Comparison of ENCODE assay signal across 28 cellular contexts in genomic region chr11:33135768-33136443, GRCh38. TPM values are rescaled to one million over a fixed set of nuclear protein-coding genes. Genes with fewer than 3 reads are reported as not detected.
DNase-seq lines count a peak whose midpoint lies in the region; ATAC-seq, FAIRE-seq and TF ChIP-seq lines count a peak whose summit lies in the region.
"Had no signal": no experiment of that assay in that cellular context is flagged by ENCODE, and none has a peak within 500 bp of the region (broad histone marks: within the 10 kb centered on the region; RNA-seq: fewer than 3 reads in every experiment).

No MANE protein-coding gene starts in this region.

- FAIRE-seq in D721Med (lab: Jason Lieb, UNC): peak; percentile 80

- H3K4me1 Mint-ChIP-seq in chondrocyte (ENCODE audit: low read depth) (peaks cover 26% of the 10 kb centered on the region), nephron progenitor cell (no peaks in the 10 kb centered on the region)
- H3K4me1 Mint-ChIP-seq: activated B cell treated with CpG ODN at 0.5 μM for 24 hours, neural progenitor cell had no signal

- H4K5ac ChIP-seq in IMR-90 (ENCODE audit: low read depth, low read length): no peak overlapping the region

- no peaks in the 10 kb centered on the region for H3K9me3 Mint-ChIP-seq in chondrocyte (ENCODE audit: low read depth)
- no peaks in the 10 kb centered on the region for H3K9me3 Mint-ChIP-seq in nephron progenitor cell
- H3K9me3 Mint-ChIP-seq: activated B cell treated with CpG ODN at 0.5 μM for 24 hours, neural progenitor cell had no signal

- no peak overlapping the region for H2AK9ac ChIP-seq in IMR-90 (replicated peaks; ENCODE audit: low read depth, low read length, poor library complexity)

- H4K91ac ChIP-seq in IMR-90 (ENCODE audit: insufficient read depth, low read depth, low read length): no peak overlapping the region
- H4K91ac ChIP-seq in neuronal stem cell (ENCODE audit: low read depth, low read length, poor library complexity): no peak overlapping the region

- H2BK5ac ChIP-seq in IMR-90 (ENCODE audit: low read depth, low read length, poor library complexity, severe bottlenecking) (peak overlapping the region; percentile 44), neuronal stem cell (ENCODE audit: low read length) (no peak overlapping the region)

- H3K36me3 ChIP-seq in IMR-90 (ENCODE audit: control insufficient read depth, insufficient read depth, low read length): peaks cover 6% of the 10 kb centered on the region
- H3K36me3 ChIP-seq in neuronal stem cell (replicated peaks in 1 of 2; ENCODE audit: control insufficient read depth in 2 of 2, insufficient read depth in 2 of 2, low read length in 2 of 2): peaks cover 2 to 94% of the 10 kb centered on the region in 2 donors

- CTCF ChIA-PET in IMR-90 (lab: Yijun Ruan, JAX): no interaction called here

- H2AFZ ChIP-seq in IMR-90 (replicated peaks; ENCODE audit: low read length, poor library complexity) (no peak overlapping the region), neuronal stem cell (ENCODE audit: low read length) (no peak overlapping the region)
- H2AFZ ChIP-seq: neural progenitor cell had no signal

- H3K27ac Mint-ChIP-seq in chondrocyte (ENCODE audit: unreplicated experiment) (peak overlapping the region; percentile 78), nephron progenitor cell (peak overlapping the region; percentile 12)
- H3K27ac Mint-ChIP-seq: activated B cell treated with CpG ODN at 0.5 μM for 24 hours, neural progenitor cell, progenitor cell of endocrine pancreas had no signal

- H4K8ac ChIP-seq in IMR-90 (ENCODE audit: low read depth in 2 of 2, low read length in 2 of 2) (no peak overlapping the region), neuronal stem cell (ENCODE audit: low read depth, low read length) (no peak overlapping the region)

- H3K36me3 Mint-ChIP-seq in chondrocyte (ENCODE audit: low read depth) (peaks cover 2% of the 10 kb centered on the region), nephron progenitor cell (ENCODE audit: low read depth) (peaks cover 31% of the 10 kb centered on the region)

- H2BK120ac ChIP-seq in IMR-90 (ENCODE audit: low read depth, low read length) (no peak overlapping the region), neuronal stem cell (ENCODE audit: low read depth, low read length) (no peak overlapping the region)

- no peak for TF ChIP-seq RAD21 in IMR-90 (IDR thresholded peaks at IDR 0.05; ENCODE audit: low read length)

- no peaks in the 10 kb centered on the region for H3K9me1 ChIP-seq in IMR-90 (ENCODE audit: insufficient read depth, low read length)

- peaks cover 11% of the 10 kb centered on the region; the same call in 1 of the 2 replicates for H4K20me1 ChIP-seq in IMR-90 (ENCODE audit: insufficient read depth, low read length)

- DNase-seq in D721Med (ENCODE audit: insufficient read length, low spot score) (no peak), IMR-90 (no peak), chondrocyte (ENCODE audit: low spot score) (no peak), nephron progenitor cell (no peak), neuronal stem cell (ENCODE audit: low spot score) (no peak), putamen (ENCODE audit: low spot score) (no peak), GM10266 (ENCODE audit: extremely low spot score) (no peak), HK-2 (ENCODE audit: unreplicated experiment) (no peak)
- DNase-seq: activated B cell treated with CpG ODN at 0.5 μM for 24 hours; activated CD4-positive, alpha-beta T cell treated with anti-CD3 and anti-CD28 coated beads, Interleukin-2, amount 50 U/mL, for 1 hour; activated naive CD4-positive, alpha-beta T cell; activated T-cell treated with anti-CD3 and anti-CD28 coated beads, Interleukin-2, amount 50 U/mL, for 48 hours; body of pancreas; cerebellar nuclear complex; DMS153; hippocampal formation; NCI-H1048; NCI-H1694; NCI-H82; stimulated activated CD4-positive, alpha-beta T cell treated with anti-CD3 and anti-CD28 coated beads, Interleukin-15, amount 100 ng/mL, for 24 hours; stimulated activated CD4-positive, alpha-beta T cell treated with anti-CD3 and anti-CD28 coated beads, Interleukin-4, amount 100 ng/mL, for 4 hours; T1000; trophoblast cell had no signal

- peak; percentile 9; the same call in 1 of the 2 replicates for ATAC-seq in IMR-90 (ENCODE audit: low read depth)
- ATAC-seq: body of pancreas, gastroesophageal sphincter, HCT116 had no signal

- H3K27ac ChIP-seq in IMR-90 (ENCODE audit: insufficient read depth, low read length) (peak overlapping the region; percentile 47; the same call in 1 of the 2 replicates), neuronal stem cell (replicated peaks; ENCODE audit: low read length) (no peak overlapping the region)
- H3K27ac ChIP-seq: body of pancreas, gastroesophageal sphincter, neural progenitor cell had no signal

- no peak overlapping the region for H3K4me3 ChIP-seq in IMR-90 (ENCODE audit: insufficient read depth, low read depth, low read length)
- no peak overlapping the region for H3K4me3 ChIP-seq in neuronal stem cell (ENCODE audit: low read length in 2 of 2)
- H3K4me3 ChIP-seq: BLaER1 treated with 17β-estradiol and CSF1 and Interleukin-3, amounts not matched to agents 10 nM and 100 nM; body of pancreas; gastroesophageal sphincter; neural progenitor cell had no signal

- H3K4me2 ChIP-seq in IMR-90 (ENCODE audit: low read depth, low read length) (peak overlapping the region; percentile 45), neuronal stem cell (ENCODE audit: insufficient read depth, low read length, poor library complexity, severe bottlenecking) (no peak overlapping the region)
- H3K4me2 ChIP-seq: neural progenitor cell had no signal

- H3K14ac ChIP-seq in IMR-90 (replicated peaks; ENCODE audit: low read depth, low read length) (no peak overlapping the region; the same call in 1 of the 2 replicates), neuronal stem cell (ENCODE audit: low read length) (no peak overlapping the region)

- H3K27me3 Mint-ChIP-seq in chondrocyte (ENCODE audit: low read depth): no peaks in the 10 kb centered on the region
- H3K27me3 Mint-ChIP-seq in nephron progenitor cell (ENCODE audit: low read depth, poor library complexity): no peaks in the 10 kb centered on the region
- H3K27me3 Mint-ChIP-seq: activated B cell treated with CpG ODN at 0.5 μM for 24 hours, progenitor cell of endocrine pancreas had no signal

- no CpG with 5 or more reads among the region's 4 CpGs for WGBS in IMR-90 (ENCODE audit: extremely low coverage in 2 of 2, insufficient read length in 1 of 2), 2 experiments
- WGBS in neuronal stem cell (ENCODE audit: extremely low coverage in 2 of 2, insufficient read length in 2 of 2, insufficient replicate concordance in 1 of 2), 2 donors: no CpG with 5 or more reads among the region's 4 CpGs

- intact Hi-C loops in IMR-90 (cut with micrococcal nuclease): no loop called here

- H3K79me1 ChIP-seq in IMR-90 (ENCODE audit: low read depth in 1 of 2, low read length in 2 of 2) (peaks cover 7 to 23% of the 10 kb centered on the region in 2 experiments; a peak in 3 of 4 replicates), neuronal stem cell (ENCODE audit: low read depth, low read length) (no peaks in the 10 kb centered on the region)

- H3K56ac ChIP-seq in IMR-90 (ENCODE audit: extremely low read depth, insufficient read depth, low read length): no peak overlapping the region

- no TSS peak for BruUV-seq in IMR-90 (replicated peaks; lab: Mats Ljungman, UMichigan)

- no peak overlapping the region; the same call in 1 of the 2 replicates for H3K18ac ChIP-seq in IMR-90 (ENCODE audit: low read depth, low read length)
- H3K18ac ChIP-seq in neuronal stem cell (ENCODE audit: low read length): no peak overlapping the region

- TF ChIP-seq POLR2A in IMR-90 (IDR thresholded peaks at IDR 0.05; ENCODE audit: low read depth, low read length): no peak

- H2BK12ac ChIP-seq in neuronal stem cell (ENCODE audit: low read length): no peak overlapping the region

- H3K9me3 ChIP-seq in IMR-90 (ENCODE audit: control insufficient read depth, insufficient read depth, low read length) (no peaks in the 10 kb centered on the region), neuronal stem cell (replicated peaks in 1 of 2; ENCODE audit: control insufficient read depth in 2 of 2, insufficient read depth in 1 of 2, low read depth in 1 of 2, low read length in 2 of 2) (no peaks in the 10 kb centered on the region)
- H3K9me3 ChIP-seq: BLaER1 treated with 17β-estradiol and CSF1 and Interleukin-3, amounts not matched to agents 10 nM and 100 nM; body of pancreas; gastroesophageal sphincter had no signal

- in situ Hi-C loops in IMR-90 (cut with MboI; ENCODE audit: low sequenced_read_pairs): no loop called here

- H3K4me1 ChIP-seq in IMR-90 (ENCODE audit: control insufficient read depth, insufficient read depth, low read length) (peaks cover 3% of the 10 kb centered on the region), neuronal stem cell (ENCODE audit: control insufficient read depth in 2 of 2, insufficient read depth in 1 of 2, low read depth in 1 of 2, low read length in 2 of 2) (no peaks in the 10 kb centered on the region)
- H3K4me1 ChIP-seq: body of pancreas, neural progenitor cell had no signal

- no peak overlapping the region for H3K23ac ChIP-seq in IMR-90 (ENCODE audit: low read depth, low read length)
- no peak overlapping the region for H3K23ac ChIP-seq in neuronal stem cell (ENCODE audit: low read depth, low read length, poor library complexity)

- TF ChIP-seq CTCF in D721Med (IDR thresholded peaks at IDR 0.05; ENCODE audit: insufficient read depth, missing control alignments) (no peak), IMR-90 (conservative IDR thresholded peaks at IDR 0.05; ENCODE audit: low read depth, low read length) (no peak), chondrocyte (IDR thresholded peaks at IDR 0.05) (no peak), nephron progenitor cell (IDR thresholded peaks at IDR 0.05) (no peak), GM10266 (IDR thresholded peaks at IDR 0.05; ENCODE audit: control insufficient read depth, insufficient read depth, low read depth, missing control alignments) (no peak)

- POLR2A ChIA-PET in IMR-90 (lab: Charles Lee; ENCODE audit: unreplicated experiment): no interaction called here

- H3K27me3 ChIP-seq in IMR-90 (ENCODE audit: control insufficient read depth, insufficient read depth, low read length) (no peaks in the 10 kb centered on the region), neuronal stem cell (ENCODE audit: control insufficient read depth in 3 of 3, insufficient read depth in 3 of 3, low read depth in 1 of 3, low read length in 3 of 3) (no peaks in the 10 kb centered on the region)
- H3K27me3 ChIP-seq: BLaER1 treated with 17β-estradiol and CSF1 and Interleukin-3, amounts not matched to agents 10 nM and 100 nM; body of pancreas; gastroesophageal sphincter; neural progenitor cell had no signal

- H3K4ac ChIP-seq in IMR-90 (ENCODE audit: low read depth, low read length) (no peak overlapping the region), neuronal stem cell (ENCODE audit: low read length) (no peak overlapping the region)

- H2AK5ac ChIP-seq in IMR-90 (ENCODE audit: low read depth, low read length) (no peak overlapping the region), neuronal stem cell (ENCODE audit: low read depth, low read length) (no peak overlapping the region)

- dilution Hi-C loops in IMR-90 (cut with HindIII; ENCODE audit: low sequenced_read_pairs, unreplicated experiment): no loop called here

- no peak overlapping the region for H3K4me3 Mint-ChIP-seq in chondrocyte (ENCODE audit: unreplicated experiment)
- no peak overlapping the region for H3K4me3 Mint-ChIP-seq in nephron progenitor cell
- H3K4me3 Mint-ChIP-seq: activated B cell treated with CpG ODN at 0.5 μM for 24 hours, neural progenitor cell had no signal

- H2BK15ac ChIP-seq in IMR-90 (ENCODE audit: low read depth, low read length) (no peak overlapping the region), neuronal stem cell (ENCODE audit: low read length) (no peak overlapping the region)

- H3K9ac ChIP-seq in IMR-90 (ENCODE audit: low read depth, low read length) (no peak overlapping the region), neuronal stem cell (ENCODE audit: low read depth, low read length, poor library complexity) (no peak overlapping the region)
- H3K9ac ChIP-seq: BLaER1 treated with 17β-estradiol and CSF1 and Interleukin-3, amounts not matched to agents 10 nM and 100 nM; neural progenitor cell had no signal

- H2BK20ac ChIP-seq in IMR-90 (ENCODE audit: low read depth, low read length): no peak overlapping the region

RNA-seq across cellular contexts. Expression of gene CSTF3, which starts 25.4 kb away (rescaled TPM):
- total RNA-seq in IMR-90 (2012; rRNA removed): 14.5 and 31.4 TPM in 2 replicates
- 18.0 and 23.4 TPM in 2 replicates for polyA plus RNA-seq in IMR-90 (2012; rRNA removed)
- 3.8 and 8.9 TPM in 2 replicates for polyA plus RNA-seq in IMR-90 (2012; cell fraction: cytosol; rRNA removed)
- 5.1 and 40.1 TPM in 2 replicates for polyA plus RNA-seq in IMR-90 (2012; cell fraction: nucleus; rRNA removed; ENCODE audit: low replicate concordance)
- 17.9 to 37.9 TPM (median 20.2 TPM) in 3 replicates for total RNA-seq in chondrocyte
- polyA plus RNA-seq in neuronal stem cell (2013, experiment 1 of 2): 93.9 TPM
- 93.8 TPM for polyA plus RNA-seq in neuronal stem cell (2013, experiment 2 of 2)
